ENCODE assay signal across 29 cellular contexts in the genomic region with DNA sequence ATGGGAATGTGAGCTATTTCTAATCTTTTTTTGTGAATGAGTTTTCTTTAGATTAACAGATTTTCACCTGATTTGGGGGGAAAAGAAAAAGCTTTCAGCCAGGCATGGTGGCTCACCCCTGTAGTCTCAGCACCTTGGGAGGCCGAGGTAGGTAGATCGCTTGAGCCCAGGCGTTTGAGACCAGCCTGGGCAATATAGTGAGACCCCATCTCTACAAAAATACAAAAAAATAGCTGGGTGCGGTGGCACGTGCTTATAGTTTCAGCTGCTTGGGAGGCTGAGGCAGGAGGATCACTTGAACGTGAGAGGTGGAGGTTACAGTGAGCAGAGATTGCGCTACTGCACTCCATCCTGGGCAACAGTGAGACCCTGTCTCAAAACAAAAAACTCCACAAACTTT.
"Had no signal": no experiment of that assay in that cellular context is flagged by ENCODE, and none has a peak within 500 bp of the region (broad histone marks: within the 10 kb centered on the region; RNA-seq: fewer than 3 reads in every experiment).

No MANE protein-coding gene starts in this region.

- H3K27ac ChIP-seq: colonic mucosa, coronary artery, dorsolateral prefrontal cortex, epithelial cell of prostate, esophagus muscularis mucosa, esophagus squamous epithelium, foreskin keratinocyte, gastrocnemius medialis, gastroesophageal sphincter, heart left ventricle, heart right ventricle had no signal

- H3K9me3 ChIP-seq: colonic mucosa, esophagus muscularis mucosa, esophagus squamous epithelium, gastrocnemius medialis, gastroesophageal sphincter had no signal

- H3K27me3 Mint-ChIP-seq: dendritic cell treated with granulocyte-macrophage colony-stimulating factor and Interleukin-4, amounts not matched to agents 40 ng/mL and 50 ng/mL, for 4 days; effector memory CD8-positive, alpha-beta T cell had no signal

- H3K36me3 ChIP-seq: colonic mucosa, gastrocnemius medialis had no signal

- H3K4me1 ChIP-seq: colonic mucosa, esophagus squamous epithelium, foreskin keratinocyte, gastrocnemius medialis, gastroesophageal sphincter had no signal

- H3K4me3 Mint-ChIP-seq: dendritic cell treated with granulocyte-macrophage colony-stimulating factor and Interleukin-4, amounts not matched to agents 40 ng/mL and 50 ng/mL, for 4 days; effector memory CD8-positive, alpha-beta T cell; endodermal cell had no signal

- ATAC-seq: effector memory CD8-positive, alpha-beta T cell; esophagus mucosa; foreskin keratinocyte; gastrocnemius medialis; gastroesophageal sphincter; heart left ventricle; heart right ventricle had no signal

- H3K4me3 ChIP-seq: colonic mucosa, coronary artery, dorsolateral prefrontal cortex, esophagus muscularis mucosa, esophagus squamous epithelium, gastrocnemius medialis, gastroesophageal sphincter, heart left ventricle, heart right ventricle had no signal

- DNase-seq: colonic mucosa; cortex of kidney; dermis blood vessel endothelial cell; dorsolateral prefrontal cortex; effector CD4-positive, alpha-beta T cell; effector CD8-positive, alpha-beta T cell; effector memory CD4-positive, alpha-beta T cell; effector memory CD8-positive, alpha-beta T cell; endodermal cell; erythroblast; esophagus squamous epithelium; foreskin fibroblast; foreskin keratinocyte; foreskin melanocyte; gastrocnemius medialis; glutamatergic neuron; head of caudate nucleus; heart left ventricle; heart right ventricle had no signal

- H3K27me3 ChIP-seq: colonic mucosa, dorsolateral prefrontal cortex, esophagus muscularis mucosa, esophagus squamous epithelium, foreskin keratinocyte, gastrocnemius medialis, gastroesophageal sphincter, heart left ventricle, heart right ventricle had no signal

- FAIRE-seq: colon, endometrium, endothelial cell of umbilical vein, frontal cortex had no signal

- H3K9me3 Mint-ChIP-seq: effector memory CD8-positive, alpha-beta T cell had no signal

- H3K27ac Mint-ChIP-seq: dendritic cell treated with granulocyte-macrophage colony-stimulating factor and Interleukin-4, amounts not matched to agents 40 ng/mL and 50 ng/mL, for 4 days; effector memory CD8-positive, alpha-beta T cell; endodermal cell had no signal
